Comparison of ENCODE assay signal across 1 cellular context in genomic region chr5:75395277-75395676, GRCh38.
TF ChIP-seq lines count a peak whose summit lies in the region.

No MANE protein-coding gene starts in this region.

TF ChIP-seq in GM12878, 131 proteins besides CTCF, POLR2A, EP300 and RAD21:
- 0 out of 2 replicates have a peak, but pooled peaks have one; percentile 29 for TF ChIP-seq NR2F1 (conservative IDR thresholded peaks at IDR 0.05)
- no peak for TF ChIP-seq ZBTB4 (CRISPR knock-in tag; IDR thresholded peaks at IDR 0.05)
- no peak for TF ChIP-seq E4F1 (IDR thresholded peaks at IDR 0.05; ENCODE audit: borderline replicate concordance, partially characterized antibody)
